Comparison of ENCODE assay signal across 1 cellular context in genomic region chr1:245609354-245609753, GRCh38.
TF ChIP-seq lines count a peak whose summit lies in the region.

No MANE protein-coding gene starts in this region.

TF ChIP-seq in IMR-90, 13 proteins besides CTCF, POLR2A, EP300 and RAD21 (continued from another document):
- TF ChIP-seq RCOR1 (IDR thresholded peaks at IDR 0.05; ENCODE audit: insufficient replicate concordance, low read length) = no peak
- TF ChIP-seq CHD1 (IDR thresholded peaks at IDR 0.05; ENCODE audit: low read depth, low read length) = no peak
- TF ChIP-seq FOS (IDR thresholded peaks at IDR 0.05; ENCODE audit: low read depth, low read length) = no peak
- no peak for TF ChIP-seq RFX5 (IDR thresholded peaks at IDR 0.05; ENCODE audit: low read depth, low read length)
- TF ChIP-seq MXI1 (IDR thresholded peaks at IDR 0.05; ENCODE audit: borderline replicate concordance, low read depth, low read length) = no peak
- TF ChIP-seq ELK1 (IDR thresholded peaks at IDR 0.05; ENCODE audit: borderline replicate concordance, low read depth, low read length) = no peak
- no peak for TF ChIP-seq NFE2L2 (IDR thresholded peaks at IDR 0.05; ENCODE audit: low read depth, low read length)
